In the genomic region with DNA sequence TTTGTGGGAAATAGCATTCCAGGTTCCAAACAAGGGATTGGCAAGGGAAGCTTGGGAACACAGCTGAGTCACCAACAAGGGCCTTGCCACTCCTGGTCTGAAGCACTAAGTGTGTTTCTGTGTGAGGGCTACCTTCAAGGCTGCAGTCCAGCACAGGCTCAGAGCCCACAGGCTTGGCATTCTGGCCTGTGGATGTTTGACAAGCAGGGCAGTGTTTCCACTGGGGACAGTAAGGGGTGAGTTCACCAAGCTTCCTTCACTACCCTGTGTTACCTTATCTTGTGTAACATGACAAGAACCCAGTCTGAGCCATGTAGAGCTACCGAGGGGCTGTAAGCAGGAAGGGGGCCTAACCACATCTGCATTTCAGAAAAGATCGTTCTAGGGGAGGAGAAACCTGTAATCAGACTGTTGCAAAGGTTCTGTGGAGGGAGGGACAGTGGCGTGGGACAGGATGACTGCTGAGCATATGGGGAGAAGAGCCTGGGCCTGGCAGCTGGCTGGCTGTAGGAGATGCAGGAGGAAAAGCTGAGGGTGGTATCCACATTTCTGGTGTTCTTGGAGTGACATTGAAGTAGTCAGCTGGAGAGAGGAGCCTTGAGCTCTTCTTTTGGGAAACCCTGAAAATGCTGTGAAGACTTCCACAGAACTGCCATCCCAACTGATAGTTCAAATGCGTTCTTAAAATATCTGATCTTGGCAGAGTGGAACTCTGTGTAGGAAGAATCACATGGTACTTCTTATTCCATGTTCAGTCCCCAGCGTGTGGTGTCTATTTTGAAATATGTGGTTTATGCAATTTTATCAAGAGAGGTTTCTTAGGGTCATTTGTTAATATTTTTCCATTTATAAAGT, we compare ENCODE assay signal across 10 cellular contexts.
DNase-seq lines count a peak whose midpoint lies in the region; ATAC-seq and TF ChIP-seq lines count a peak whose summit lies in the region.
"Had no signal": no experiment of that assay in that cellular context is flagged by ENCODE, and none has a peak within 500 bp of the region (broad histone marks: within the 10 kb centered on the region; RNA-seq: fewer than 3 reads in every experiment).

No MANE protein-coding gene starts in this region.

- H3K9me3 Mint-ChIP-seq in stimulated activated naive CD8-positive, alpha-beta T cell treated with anti-CD3 and anti-CD28 coated beads, Interleukin-15, amount 100 ng/mL, for 72 hours: no peaks in the 10 kb centered on the region
- no peaks in the 10 kb centered on the region for H3K9me3 Mint-ChIP-seq in naive thymus-derived CD8-positive, alpha-beta T cell
- no peaks in the 10 kb centered on the region for H3K9me3 Mint-ChIP-seq in activated CD8-positive, alpha-beta memory T cell treated with anti-CD3 and anti-CD28 coated beads, Interleukin-2, amount 10 ng/mL, durations not matched to agents 7 days and 5 days (ENCODE audit: low read depth)
- H3K9me3 Mint-ChIP-seq: activated naive CD4-positive, alpha-beta T cell treated with anti-CD3 and anti-CD28 coated beads, Interleukin-2, amount 10 ng/mL, durations not matched to agents 7 days and 5 days; memory B cell had no signal

- H3K79me1 ChIP-seq in trophoblast cell (ENCODE audit: low read length): peaks cover 2% of the 10 kb centered on the region

- no peak overlapping the region for H3K4me3 Mint-ChIP-seq in stimulated activated naive CD8-positive, alpha-beta T cell treated with anti-CD3 and anti-CD28 coated beads, Interleukin-15, amount 100 ng/mL, for 72 hours
- peak overlapping the region in 1 of 10 donors; percentile 12 for H3K4me3 Mint-ChIP-seq in naive thymus-derived CD8-positive, alpha-beta T cell
- no peak overlapping the region for H3K4me3 Mint-ChIP-seq in activated CD8-positive, alpha-beta memory T cell treated with anti-CD3 and anti-CD28 coated beads, Interleukin-2, amount 10 ng/mL, durations not matched to agents 7 days and 5 days
- H3K4me3 Mint-ChIP-seq: activated naive CD4-positive, alpha-beta T cell treated with anti-CD3 and anti-CD28 coated beads, Interleukin-2, amount 10 ng/mL, durations not matched to agents 7 days and 5 days; memory B cell had no signal

- H2BK12ac ChIP-seq in trophoblast cell (ENCODE audit: low read length): no peak overlapping the region

- no peak overlapping the region for H2AFZ ChIP-seq in trophoblast cell (ENCODE audit: insufficient read depth, low read length, poor library complexity)

- H3K18ac ChIP-seq in trophoblast cell (ENCODE audit: low read length): no peak overlapping the region

- H3K27ac ChIP-seq in esophagus squamous epithelium: peak overlapping the region; percentile 16 to 67 (median 46)
- H3K27ac ChIP-seq in trophoblast cell (ENCODE audit: low read depth, low read length): no peak overlapping the region

- H2BK120ac ChIP-seq in trophoblast cell (ENCODE audit: insufficient read depth, low read length, poor library complexity): no peak overlapping the region

- POLR2A ChIA-PET in naive thymus-derived CD8-positive, alpha-beta T cell (lab: Charles Lee): interaction anchor here (0.5 kb wide), 1 partner anchor 74 kb away, joined by 4 read pairs; no protein-coding TSS in a partner anchor

- H3K4me1 Mint-ChIP-seq in stimulated activated naive CD8-positive, alpha-beta T cell treated with anti-CD3 and anti-CD28 coated beads, Interleukin-15, amount 100 ng/mL, for 72 hours: peaks cover 7% of the 10 kb centered on the region
- peaks cover 6 to 11% (median 7%) of the 10 kb centered on the region in 4 donors for H3K4me1 Mint-ChIP-seq in naive thymus-derived CD8-positive, alpha-beta T cell
- H3K4me1 Mint-ChIP-seq in activated CD8-positive, alpha-beta memory T cell treated with anti-CD3 and anti-CD28 coated beads, Interleukin-2, amount 10 ng/mL, durations not matched to agents 7 days and 5 days: peaks cover 21% of the 10 kb centered on the region
- H3K4me1 Mint-ChIP-seq: activated naive CD4-positive, alpha-beta T cell treated with anti-CD3 and anti-CD28 coated beads, Interleukin-2, amount 10 ng/mL, durations not matched to agents 7 days and 5 days; memory B cell had no signal

- no peak overlapping the region for H3K4me2 ChIP-seq in trophoblast cell (ENCODE audit: low read length)

- H3K4ac ChIP-seq in trophoblast cell (ENCODE audit: low read depth, low read length): no peak overlapping the region

- no peaks in the 10 kb centered on the region for H3K27me3 Mint-ChIP-seq in stimulated activated naive CD8-positive, alpha-beta T cell treated with anti-CD3 and anti-CD28 coated beads, Interleukin-15, amount 100 ng/mL, for 72 hours
- no peaks in the 10 kb centered on the region for H3K27me3 Mint-ChIP-seq in naive thymus-derived CD8-positive, alpha-beta T cell
- H3K27me3 Mint-ChIP-seq in activated CD8-positive, alpha-beta memory T cell treated with anti-CD3 and anti-CD28 coated beads, Interleukin-2, amount 10 ng/mL, durations not matched to agents 7 days and 5 days: peaks cover 13% of the 10 kb centered on the region
- H3K27me3 Mint-ChIP-seq: activated naive CD4-positive, alpha-beta T cell treated with anti-CD3 and anti-CD28 coated beads, Interleukin-2, amount 10 ng/mL, durations not matched to agents 7 days and 5 days; memory B cell had no signal

- no peak overlapping the region for H3K14ac ChIP-seq in trophoblast cell (ENCODE audit: low read length)

- intact Hi-C loops in esophagus squamous epithelium (cut with DNase I): no loop called here

- H3K27me3 ChIP-seq in esophagus squamous epithelium (no peaks in the 10 kb centered on the region), trophoblast cell (ENCODE audit: insufficient read depth, low read length) (no peaks in the 10 kb centered on the region)

- ATAC-seq in stimulated activated naive CD8-positive, alpha-beta T cell treated with anti-CD3 and anti-CD28 coated beads, Interleukin-15, amount 100 ng/mL, for 72 hours: peak; percentile 62
- ATAC-seq in stimulated activated naive CD8-positive, alpha-beta T cell treated with anti-CD3 and anti-CD28 coated beads, Interleukin-15, Interleukin-2, amounts not matched to agents 100 U/mL and 50 U/mL, for 24 hours: no peak
- ATAC-seq in naive thymus-derived CD8-positive, alpha-beta T cell: peak in 1 of 2 donors; percentile 55
- no peak for ATAC-seq in activated CD8-positive, alpha-beta memory T cell treated with anti-CD3 and anti-CD28 coated beads, Interleukin-2, amount 10 ng/mL, durations not matched to agents 7 days and 5 days

- H2BK5ac ChIP-seq in trophoblast cell (ENCODE audit: low read depth, low read length, poor library complexity): no peak overlapping the region

- H4K8ac ChIP-seq in trophoblast cell (ENCODE audit: low read depth, low read length): no peak overlapping the region

- H3K9me3 ChIP-seq in esophagus squamous epithelium (no peaks in the 10 kb centered on the region), trophoblast cell (ENCODE audit: insufficient read depth, low read depth, low read length) (no peaks in the 10 kb centered on the region)

- peak overlapping the region in 1 of 2 donors; percentile 2 for H3K27ac Mint-ChIP-seq in stimulated activated naive CD8-positive, alpha-beta T cell treated with anti-CD3 and anti-CD28 coated beads, Interleukin-15, amount 100 ng/mL, for 72 hours
- peak overlapping the region in 8 of 10 donors; percentile 3 to 87 (median 52) for H3K27ac Mint-ChIP-seq in naive thymus-derived CD8-positive, alpha-beta T cell
- no peak overlapping the region for H3K27ac Mint-ChIP-seq in activated CD8-positive, alpha-beta memory T cell treated with anti-CD3 and anti-CD28 coated beads, Interleukin-2, amount 10 ng/mL, durations not matched to agents 7 days and 5 days
- H3K27ac Mint-ChIP-seq: activated naive CD4-positive, alpha-beta T cell treated with anti-CD3 and anti-CD28 coated beads, Interleukin-2, amount 10 ng/mL, durations not matched to agents 7 days and 5 days; memory B cell had no signal

- H4K12ac ChIP-seq in trophoblast cell (ENCODE audit: low read depth, low read length): no peak overlapping the region

- H3K9ac ChIP-seq in trophoblast cell (ENCODE audit: low read length): no peak overlapping the region

- no peak overlapping the region for H4K91ac ChIP-seq in trophoblast cell (ENCODE audit: low read depth, low read length)

- H3K36me3 ChIP-seq in esophagus squamous epithelium (no peaks in the 10 kb centered on the region), trophoblast cell (ENCODE audit: control insufficient read depth in 1 of 2, insufficient read depth in 2 of 2, low read length in 2 of 2) (no peaks in the 10 kb centered on the region)

- H3K4me1 ChIP-seq in esophagus squamous epithelium (peaks cover 0 to 58% (median 14%) of the 10 kb centered on the region in 3 donors), trophoblast cell (ENCODE audit: control insufficient read depth in 1 of 2, insufficient read depth in 2 of 2, low read length in 2 of 2) (peaks cover 14 to 28% of the 10 kb centered on the region in 2 experiments)

- no peak for DNase-seq in stimulated activated naive CD8-positive, alpha-beta T cell treated with anti-CD3 and anti-CD28 coated beads, Interleukin-15, amount 100 ng/mL, for 72 hours
- DNase-seq in stimulated activated naive CD8-positive, alpha-beta T cell treated with anti-CD3 and anti-CD28 coated beads, Interleukin-15, Interleukin-2, amounts not matched to agents 100 U/mL and 50 U/mL, for 24 hours: no peak
- DNase-seq in esophagus squamous epithelium (lab: John Stamatoyannopoulos, UW) (no peak), trophoblast cell (no peak), ureter (ENCODE audit: low spot score) (no peak), NK-92 (lab: John Stamatoyannopoulos, UW; ENCODE audit: unreplicated experiment) (no peak)
- peak in 1 of 10 donors; percentile 7 for DNase-seq in naive thymus-derived CD8-positive, alpha-beta T cell
- no peak for DNase-seq in activated CD8-positive, alpha-beta memory T cell treated with anti-CD3 and anti-CD28 coated beads, Interleukin-2, amount 10 ng/mL, durations not matched to agents 7 days and 5 days
- DNase-seq: activated naive CD4-positive, alpha-beta T cell treated with anti-CD3 and anti-CD28 coated beads, Interleukin-2, amount 10 ng/mL, durations not matched to agents 7 days and 5 days had no signal

- TF ChIP-seq CTCF in esophagus squamous epithelium (IDR thresholded peaks at IDR 0.05): no peak

- CTCF ChIA-PET in activated CD8-positive, alpha-beta memory T cell treated with anti-CD3 and anti-CD28 coated beads, Interleukin-2, amount 10 ng/mL, durations not matched to agents 7 days and 5 days (lab: Charles Lee): interaction anchor here (0.6 to 1.7 kb wide), 3 partner anchors 9 to 733 kb away, joined by 3 to 8 read pairs (median 3); no protein-coding TSS in a partner anchor

- H3K36me3 Mint-ChIP-seq in naive thymus-derived CD8-positive, alpha-beta T cell: peaks cover 0 to 2% (median 0%) of the 10 kb centered on the region in 3 donors
- no peaks in the 10 kb centered on the region for H3K36me3 Mint-ChIP-seq in activated CD8-positive, alpha-beta memory T cell treated with anti-CD3 and anti-CD28 coated beads, Interleukin-2, amount 10 ng/mL, durations not matched to agents 7 days and 5 days
- H3K36me3 Mint-ChIP-seq: activated naive CD4-positive, alpha-beta T cell treated with anti-CD3 and anti-CD28 coated beads, Interleukin-2, amount 10 ng/mL, durations not matched to agents 7 days and 5 days; memory B cell had no signal

- H3K23ac ChIP-seq in trophoblast cell (ENCODE audit: low read length): no peak overlapping the region

- H3K79me2 ChIP-seq in trophoblast cell (ENCODE audit: control insufficient read depth, insufficient read depth, low read length, poor library complexity): no peaks in the 10 kb centered on the region

- H3K4me3 ChIP-seq in esophagus squamous epithelium: no peak overlapping the region
- H3K4me3 ChIP-seq in trophoblast cell (ENCODE audit: low read depth, low read length): no peak overlapping the region

- TF ChIP-seq POLR2A in esophagus squamous epithelium (IDR thresholded peaks at IDR 0.05): no peak

- no peak overlapping the region for H2AK5ac ChIP-seq in trophoblast cell (ENCODE audit: low read length)

- 64 to 66% methylated on average over 5 of the region's 5 CpGs for WGBS in esophagus squamous epithelium, 2 donors
- WGBS in trophoblast cell (ENCODE audit: extremely low coverage, insufficient coverage, insufficient read length): no CpG with 5 or more reads among the region's 5 CpGs
